9 cellular contexts compared by ENCODE assay signal in the genomic region with DNA sequence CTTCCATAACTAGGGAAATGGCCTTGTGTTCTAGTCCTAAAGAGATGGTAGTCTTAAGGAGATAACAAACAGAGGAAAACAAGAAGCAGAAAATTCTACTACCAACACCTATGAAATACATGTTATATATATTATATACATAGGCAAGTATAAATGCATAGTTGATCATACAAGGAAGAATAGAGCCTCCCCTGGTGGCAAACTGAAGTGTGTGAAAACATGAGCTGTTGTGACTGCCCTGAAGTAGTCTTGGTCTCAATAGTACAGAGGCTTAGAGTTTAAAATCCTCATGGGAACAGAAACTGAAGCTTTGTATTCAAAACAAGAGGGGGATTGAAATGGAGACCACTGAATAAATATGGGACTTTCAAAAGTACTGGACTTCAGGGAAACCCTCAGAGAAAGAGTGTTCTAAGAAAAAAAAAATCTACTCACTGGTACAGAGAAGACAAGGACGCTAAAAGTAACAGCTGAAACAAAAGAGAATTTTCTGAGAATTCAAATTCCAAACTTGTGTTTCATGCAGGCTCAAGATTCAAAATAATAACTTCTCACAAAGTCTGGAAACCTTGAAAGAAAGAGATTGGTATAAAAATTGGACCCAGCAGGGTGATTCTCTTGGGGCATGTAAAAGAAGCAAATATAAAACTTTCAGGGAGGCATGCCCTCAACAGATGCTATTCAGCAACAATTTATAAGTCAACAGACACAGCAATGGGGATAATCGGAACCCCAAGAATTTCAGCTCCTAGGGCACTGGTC.
DNase-seq lines count a peak whose midpoint lies in the region; ATAC-seq lines count a peak whose summit lies in the region.
"Had no signal": no experiment of that assay in that cellular context is flagged by ENCODE, and none has a peak within 500 bp of the region (broad histone marks: within the 10 kb centered on the region; RNA-seq: fewer than 3 reads in every experiment).

No MANE protein-coding gene starts in this region.

- peak; percentile 7 to 18 for DNase-seq in activated CD4-positive, alpha-beta T cell treated with anti-CD3 and anti-CD28 coated beads for 4 hours
- DNase-seq in activated CD4-positive, alpha-beta T cell treated with anti-CD3 and anti-CD28 coated beads, Interleukin-2, amount 50 U/mL, for 1 hour, result no peak
- DNase-seq in SW480 (ENCODE audit: low spot score) (peak; percentile 25), iris pigment epithelial cell (ENCODE audit: low read depth) (peak; percentile 50), NCI-H526 treated with DMSO at 0.1 percent for 48 hours (lab: John Stamatoyannopoulos, UW) (no peak), amniotic stem cell (lab: John Stamatoyannopoulos, UW) (no peak), NCI-H2029 (lab: John Stamatoyannopoulos, UW) (no peak)
- DNase-seq: DND-41 had no signal

- peak; percentile 68 for ATAC-seq in HG02852 (IDR thresholded peaks at IDR 0.05; ENCODE audit: unreplicated experiment)

Comparison
In these comparisons a context has a peak if more than half of its experiments do, and no peak if none do; other contexts are left out.
1. DNase-seq: peak in activated CD4-positive, alpha-beta T cell treated with anti-CD3 and anti-CD28 coated beads for 4 hours (2 of 2), SW480 (single experiment) and iris pigment epithelial cell (single experiment); none in activated CD4-positive, alpha-beta T cell treated with anti-CD3 and anti-CD28 coated beads, Interleukin-2, amount 50 U/mL, for 1 hour (single experiment), NCI-H526 treated with DMSO at 0.1 percent for 48 hours (single experiment), amniotic stem cell (single experiment) and NCI-H2029 (single experiment).